ENCODE assay signal across 20 cellular contexts in the genomic region with DNA sequence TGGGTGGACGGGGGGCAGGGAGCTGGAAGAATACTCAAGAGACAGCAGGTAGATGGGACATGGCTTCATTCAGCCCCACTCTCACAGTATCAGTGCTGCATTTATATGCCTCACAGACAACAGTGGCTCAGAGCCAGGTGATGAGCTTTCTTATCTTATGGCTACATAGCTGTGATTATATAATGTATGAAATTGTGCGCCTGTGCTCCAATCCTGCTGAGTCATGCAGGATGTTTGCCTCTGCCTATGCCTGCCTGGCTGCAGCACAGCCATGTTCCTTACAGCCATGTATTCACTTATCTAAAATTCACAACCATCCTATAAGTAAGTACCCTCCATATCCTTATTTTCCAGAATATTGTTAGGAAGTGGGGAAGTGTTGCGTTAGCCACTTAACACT. TPM values are rescaled to one million over a fixed set of nuclear protein-coding genes. Genes with fewer than 3 reads are reported as not detected.
DNase-seq lines count a peak whose midpoint lies in the region; ATAC-seq, FAIRE-seq and TF ChIP-seq lines count a peak whose summit lies in the region.
"Had no signal": no experiment of that assay in that cellular context is flagged by ENCODE, and none has a peak within 500 bp of the region (broad histone marks: within the 10 kb centered on the region; RNA-seq: fewer than 3 reads in every experiment).

No MANE protein-coding gene starts in this region.

- no peak for TF ChIP-seq RAD21 in HepG2 (CRISPR knock-in tag; IDR thresholded peaks at IDR 0.05)

- H3K4me2 ChIP-seq in HepG2 (ENCODE audit: low read depth, low read length) = no peak overlapping the region

- WGBS in HepG2 (ENCODE audit: low lambda C conversion rate) = 100% methylated on average over 3 of the region's 3 CpGs
- 80% methylated on average over 2 of the region's 3 CpGs for WGBS in right lobe of liver (ENCODE audit: insufficient coverage, low coverage, low lambda C conversion rate, missing lambda C conversion rate)

- H3K9me3 ChIP-seq in HepG2 (ENCODE audit: low read length) (peaks cover 12% of the 10 kb centered on the region; the same call in 1 of the 2 replicates), right lobe of liver (no peaks in the 10 kb centered on the region)
- H3K9me3 ChIP-seq: body of pancreas, psoas muscle, vagina had no signal

- H3K27ac ChIP-seq in HepG2 (ENCODE audit: extremely low read length, insufficient read depth, low read length) (no peak overlapping the region), right lobe of liver (no peak overlapping the region)
- H3K27ac ChIP-seq: body of pancreas, psoas muscle, vagina had no signal

- intact Hi-C loops in HepG2 (cut with micrococcal nuclease; ENCODE audit: unreplicated experiment) = no loop called here
- intact Hi-C loops in right lobe of liver (cut with DNase I) = no loop called here

- no peak overlapping the region for H3K9ac ChIP-seq in HepG2 (ENCODE audit: insufficient read depth, low read depth, low read length)

- H3K4me1 ChIP-seq in HepG2 (ENCODE audit: insufficient read depth, low read length) (no peaks in the 10 kb centered on the region), right lobe of liver (no peaks in the 10 kb centered on the region)
- H3K4me1 ChIP-seq: body of pancreas, psoas muscle, vagina had no signal

- TF ChIP-seq CTCF in HepG2 (CRISPR knock-in tag; IDR thresholded peaks at IDR 0.05) (no peak), right lobe of liver (IDR thresholded peaks at IDR 0.05) (no peak), bronchial epithelial cell (IDR thresholded peaks at IDR 0.05; ENCODE audit: insufficient read depth, low read length, severe bottlenecking) (no peak)

- FAIRE-seq in HepG2 (lab: Jason Lieb, UNC) (no peak), bronchial epithelial cell (lab: Jason Lieb, UNC) (no peak)
- FAIRE-seq: D721Med, frontal cortex, HTR-8/SVneo had no signal

- no peaks in the 10 kb centered on the region for H3K79me2 ChIP-seq in HepG2 (ENCODE audit: insufficient read depth, low read length)

- in situ Hi-C loops in HepG2 (cut with HindIII; ENCODE audit: extremely low pct_ligation_motif_present, low pct_unique_long_range_greater_than_20kb) = no loop called here

- TF ChIP-seq EP300 in HepG2 (IDR thresholded peaks at IDR 0.05; ENCODE audit: low read depth in 2 of 2, low read length in 2 of 2) (no peak), HepG2 (CRISPR knock-in tag; IDR thresholded peaks at IDR 0.05; ENCODE audit: borderline replicate concordance) (no peak)

- no peaks in the 10 kb centered on the region for H4K20me1 ChIP-seq in HepG2 (ENCODE audit: insufficient read depth, low read length)

- no peaks in the 10 kb centered on the region for H3K36me3 ChIP-seq in HepG2 (replicated peaks in 1 of 2; ENCODE audit: control insufficient read depth in 1 of 2, insufficient read depth in 2 of 2, low read length in 2 of 2)
- H3K36me3 ChIP-seq in right lobe of liver = no peaks in the 10 kb centered on the region
- no peaks in the 10 kb centered on the region for H3K36me3 ChIP-seq in bronchial epithelial cell (ENCODE audit: control insufficient read depth, insufficient read depth, low read length)
- H3K36me3 ChIP-seq: vagina had no signal

- ATAC-seq in HepG2 (no peak), right lobe of liver (no peak), GM18873 (IDR thresholded peaks at IDR 0.05; ENCODE audit: low FRiP score, unreplicated experiment) (no peak)
- ATAC-seq: body of pancreas, left cardiac atrium, psoas muscle had no signal

- TF ChIP-seq POLR2A in HepG2 (IDR thresholded peaks at IDR 0.05; ENCODE audit: insufficient read depth in 1 of 2, low read depth in 2 of 2, low read length in 2 of 2) (no peak), right lobe of liver (IDR thresholded peaks at IDR 0.05) (no peak)

- H3K27me3 ChIP-seq in HepG2 (ENCODE audit: control insufficient read depth in 1 of 2, insufficient read depth in 2 of 2, low read length in 2 of 2) (no peaks in the 10 kb centered on the region), right lobe of liver (no peaks in the 10 kb centered on the region), bronchial epithelial cell (ENCODE audit: control insufficient read depth, insufficient read depth, low read length) (no peaks in the 10 kb centered on the region)
- H3K27me3 ChIP-seq: body of pancreas, vagina had no signal

- H3K4me3 ChIP-seq in HepG2 (replicated peaks in 1 of 3; ENCODE audit: insufficient read depth in 1 of 3, low read depth in 2 of 3, low read length in 3 of 3) (no peak overlapping the region), right lobe of liver (no peak overlapping the region), bronchial epithelial cell (ENCODE audit: low read depth, low read length) (no peak overlapping the region)
- H3K4me3 ChIP-seq: body of pancreas, psoas muscle, vagina had no signal

- POLR2A ChIA-PET in HepG2 (lab: Yijun Ruan, JAX) = no interaction called here

- no TSS peak for BruUV-seq in HepG2 (replicated peaks; lab: Mats Ljungman, UMichigan)

- CTCF ChIA-PET in HepG2 (lab: Yijun Ruan, JAX; ENCODE audit: low intra/inter-chr PET ratio, low total read pairs) = no interaction called here

- no peak overlapping the region for H2AFZ ChIP-seq in HepG2 (ENCODE audit: low read length)

- DNase-seq in HepG2 (ENCODE audit: low spot score) (no peak), right lobe of liver (no peak), NAMALWA (ENCODE audit: low spot score) (peak; percentile 37), bronchial epithelial cell (ENCODE audit: low read depth) (peak; percentile 13), Ammon's horn (ENCODE audit: low spot score) (no peak), activated gamma-delta T cell (lab: John Stamatoyannopoulos, UW) (no peak)
- DNase-seq: activated CD4-positive, alpha-beta T cell treated with anti-CD3 and anti-CD28 coated beads, Interleukin-2, amount 50 U/mL, for 48 hours; activated T-cell treated with anti-CD3 and anti-CD28 coated beads, Interleukin-2, amount 50 U/mL, for 24 hours; body of pancreas; left cardiac atrium; NCI-H2081 treated with DMSO at 0.1 percent for 48 hours; psoas muscle; stimulated activated CD4-positive, alpha-beta T cell treated with anti-CD3 and anti-CD28 coated beads, Interleukin-4, amount 100 ng/mL, for 4 hours; substantia nigra; SW 1271 had no signal

TF ChIP-seq in HepG2, 621 proteins besides CTCF, POLR2A, EP300 and RAD21 (continues in another document):
- TF ChIP-seq TOPORS (CRISPR knock-in tag; IDR thresholded peaks at IDR 0.05) = 0 out of 2 replicates have a peak, but pooled peaks have one; percentile 51
- TF ChIP-seq RNF2 (conservative IDR thresholded peaks at IDR 0.05; ENCODE audit: low read depth) = no peak
- TF ChIP-seq KAT2B (IDR thresholded peaks at IDR 0.05; ENCODE audit: borderline replicate concordance, low read depth, low read length) = no peak

RNA-seq across cellular contexts. Expression of a gene that starts 37.7 kb away (rescaled TPM):
- total RNA-seq in HepG2 (2016; rRNA removed; fragmentation: Illumina TruSeq; extraction: Trizol) (12.6 and 19.8 TPM in 2 replicates), right lobe of liver (10 to 100 TPM; 30.6 to 47.7 (median 39.7) TPM), bronchial epithelial cell (17.7 and 18.2 TPM in 2 replicates)
- total RNA-seq in HepG2 (2016; cell fraction: cytosol; rRNA removed; fragmentation: Illumina TruSeq; extraction: Trizol; ENCODE audit: low read depth) = 1.5 and 1.9 TPM in 2 replicates
- total RNA-seq in HepG2 (2016; cell fraction: insoluble cytoplasmic fraction; rRNA removed; fragmentation: Illumina TruSeq; extraction: Trizol) = 11.0 and 21.0 TPM in 2 replicates
- total RNA-seq in HepG2 (2016; cell fraction: membrane; rRNA removed; fragmentation: Illumina TruSeq; extraction: Trizol) = 6.1 and 6.2 TPM in 2 replicates
- total RNA-seq in HepG2 (2016; cell fraction: nucleus; rRNA removed; fragmentation: Illumina TruSeq; extraction: Trizol) = 39.4 and 41.8 TPM in 2 replicates
- polyA plus RNA-seq in HepG2 (2011; rRNA removed) = 19.6 and 21.1 TPM in 2 replicates
- 8.2 and 16.0 TPM in 2 replicates for polyA plus RNA-seq in HepG2 (2011; cell fraction: cytosol; rRNA removed)
- polyA plus RNA-seq in HepG2 (2011; cell fraction: nucleus; rRNA removed) = 22.3 and 24.0 TPM in 2 replicates
- 38.7 and 39.1 TPM in 2 replicates for polyA plus RNA-seq in HepG2 (2012)
- polyA plus RNA-seq in HepG2 (2016; cell fraction: cytosol; fragmentation: Illumina TruSeq; extraction: Trizol; ENCODE audit: low read depth) = 1.5 and 1.6 TPM in 2 replicates
- polyA plus RNA-seq in HepG2 (2016; cell fraction: insoluble cytoplasmic fraction; fragmentation: Illumina TruSeq; extraction: Trizol; ENCODE audit: low read depth) = 11.7 and 15.5 TPM in 2 replicates
- 4.1 and 4.3 TPM in 2 replicates for polyA plus RNA-seq in HepG2 (2016; cell fraction: membrane; fragmentation: Illumina TruSeq; extraction: Trizol; ENCODE audit: low read depth)
- 43.3 and 45.1 TPM in 2 replicates for polyA plus RNA-seq in HepG2 (2016; cell fraction: nucleus; fragmentation: Illumina TruSeq; extraction: Trizol; ENCODE audit: insufficient read depth, low read depth)
- polyA minus RNA-seq in HepG2 (2011; rRNA and poly(A)+ RNA removed; ENCODE audit: low replicate concordance) = 5.0 and 18.9 TPM in 2 replicates
- 22.4 and 27.3 TPM in 2 replicates for polyA minus RNA-seq in HepG2 (2011; cell fraction: cytosol; rRNA and poly(A)+ RNA removed)
- polyA minus RNA-seq in HepG2 (2011; cell fraction: nucleus; rRNA and poly(A)+ RNA removed) = 136 and 137 TPM in 2 replicates

RNA-seq across cellular contexts. Expression of a gene that starts 58.8 kb away (rescaled TPM):
- total RNA-seq in HepG2 (2016; rRNA removed; fragmentation: Illumina TruSeq; extraction: Trizol) (66.4 and 108 TPM in 2 replicates), right lobe of liver (10 to 100 TPM; 22.2 to 45.6 (median 33.8) TPM), bronchial epithelial cell (48.5 and 53.7 TPM in 2 replicates)
- total RNA-seq in HepG2 (2016; cell fraction: cytosol; rRNA removed; fragmentation: Illumina TruSeq; extraction: Trizol; ENCODE audit: low read depth) = 6.8 and 8.0 TPM in 2 replicates
- 66.9 and 102 TPM in 2 replicates for total RNA-seq in HepG2 (2016; cell fraction: insoluble cytoplasmic fraction; rRNA removed; fragmentation: Illumina TruSeq; extraction: Trizol)
- total RNA-seq in HepG2 (2016; cell fraction: membrane; rRNA removed; fragmentation: Illumina TruSeq; extraction: Trizol) = 26.4 and 27.1 TPM in 2 replicates
- 37.8 and 39.3 TPM in 2 replicates for total RNA-seq in HepG2 (2016; cell fraction: nucleus; rRNA removed; fragmentation: Illumina TruSeq; extraction: Trizol)
- polyA plus RNA-seq in HepG2 (2011; rRNA removed) = 27.3 and 31.0 TPM in 2 replicates
- 23.0 and 32.3 TPM in 2 replicates for polyA plus RNA-seq in HepG2 (2011; cell fraction: cytosol; rRNA removed)
- polyA plus RNA-seq in HepG2 (2011; cell fraction: nucleus; rRNA removed) = 13.2 and 16.8 TPM in 2 replicates
- 32.6 and 37.2 TPM in 2 replicates for polyA plus RNA-seq in HepG2 (2012)
- polyA plus RNA-seq in HepG2 (2016; cell fraction: cytosol; fragmentation: Illumina TruSeq; extraction: Trizol; ENCODE audit: low read depth) = 2.5 and 3.5 TPM in 2 replicates
- 62.4 and 63.9 TPM in 2 replicates for polyA plus RNA-seq in HepG2 (2016; cell fraction: insoluble cytoplasmic fraction; fragmentation: Illumina TruSeq; extraction: Trizol; ENCODE audit: low read depth)
- 11.9 and 14.5 TPM in 2 replicates for polyA plus RNA-seq in HepG2 (2016; cell fraction: membrane; fragmentation: Illumina TruSeq; extraction: Trizol; ENCODE audit: low read depth)
- polyA plus RNA-seq in HepG2 (2016; cell fraction: nucleus; fragmentation: Illumina TruSeq; extraction: Trizol; ENCODE audit: insufficient read depth, low read depth) = 27.7 and 40.2 TPM in 2 replicates
- polyA minus RNA-seq in HepG2 (2011; rRNA and poly(A)+ RNA removed; ENCODE audit: low replicate concordance) = 70.4 and 98.0 TPM in 2 replicates
- polyA minus RNA-seq in HepG2 (2011; cell fraction: cytosol; rRNA and poly(A)+ RNA removed) = 69.4 and 79.3 TPM in 2 replicates
- polyA minus RNA-seq in HepG2 (2011; cell fraction: nucleus; rRNA and poly(A)+ RNA removed) = 46.7 and 61.4 TPM in 2 replicates

Comparison
In these comparisons a context has a peak if more than half of its experiments do, and no peak if none do; other contexts are left out.
1. DNase-seq: peak in NAMALWA (single experiment) and bronchial epithelial cell (single experiment); none in HepG2 (single experiment), right lobe of liver (0 of 3), Ammon's horn (single experiment) and activated gamma-delta T cell (single experiment).